14 cellular contexts compared by ENCODE assay signal in the genomic region with DNA sequence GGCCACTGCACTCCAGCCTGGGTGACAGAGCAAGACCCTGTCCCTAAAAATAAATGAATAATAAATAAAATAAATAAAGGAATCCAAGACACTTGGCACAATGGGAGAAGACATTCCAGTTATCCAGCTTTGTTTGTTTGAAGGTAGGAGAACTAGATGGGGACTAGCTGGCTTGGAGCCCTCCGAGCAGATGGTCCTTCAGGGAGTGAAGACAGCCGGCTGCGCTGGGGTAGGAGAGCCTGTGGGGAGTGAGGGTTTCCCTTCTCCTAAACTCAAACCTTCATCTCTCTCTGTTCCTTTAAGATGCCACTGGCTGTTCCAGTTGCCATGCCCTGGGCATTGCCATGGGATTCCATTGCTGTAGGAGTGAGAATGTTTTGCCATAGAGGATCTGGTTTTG.
DNase-seq lines count a peak whose midpoint lies in the region; ATAC-seq and TF ChIP-seq lines count a peak whose summit lies in the region.
"Had no signal": no experiment of that assay in that cellular context is flagged by ENCODE, and none has a peak within 500 bp of the region (broad histone marks: within the 10 kb centered on the region; RNA-seq: fewer than 3 reads in every experiment).

No MANE protein-coding gene starts in this region.

- in situ Hi-C loops in G401 (cut with HindIII; ENCODE audit: low sequenced_read_pairs): no loop called here

- no TSS peak for BruUV-seq in MCF 10A (replicated peaks; lab: Mats Ljungman, UMichigan)

- WGBS in mesendoderm (ENCODE audit: extremely low coverage, insufficient coverage, low lambda C conversion rate): no CpG with 5 or more reads among the region's 3 CpGs

- H3K27ac ChIP-seq in mesendoderm (ENCODE audit: low read depth, low read length): no peak overlapping the region
- H3K27ac ChIP-seq: GM23248 had no signal

- POLR2A ChIA-PET in MCF 10A (lab: Yijun Ruan, JAX): interaction anchor here (2.0 kb wide), 1 partner anchor 9 kb away, joined by 7 read pairs; no protein-coding TSS in a partner anchor

- H3K56ac ChIP-seq in mesendoderm (ENCODE audit: low read length): no peak overlapping the region

- intact Hi-C loops in MCF 10A (cut with micrococcal nuclease): no loop called here

- DNase-seq in G401 (ENCODE audit: low spot score): peak; percentile 77
- peak; percentile 66 for DNase-seq in NCI-H1694 (lab: John Stamatoyannopoulos, UW)
- peak; percentile 59 to 72 for DNase-seq in NCI-H524 (lab: John Stamatoyannopoulos, UW)
- DNase-seq in cerebellum (ENCODE audit: low spot score): peak; percentile 64
- no peak for DNase-seq in MCF 10A (ENCODE audit: unreplicated experiment)
- no peak for DNase-seq in activated CD4-positive, alpha-beta T cell treated with anti-CD3 and anti-CD28 coated beads for 4 hours
- DNase-seq in mesendoderm: no peak
- DNase-seq: Caco-2; CD8-positive, alpha-beta T cell; GM23248 had no signal

- H4K8ac ChIP-seq in mesendoderm (ENCODE audit: low read depth, low read length): no peak overlapping the region

- H3K27me3 ChIP-seq in mesendoderm (ENCODE audit: insufficient read depth, low read length, poor library complexity): no peaks in the 10 kb centered on the region

- H3K9ac ChIP-seq in mesendoderm (ENCODE audit: low read length): no peak overlapping the region
- H3K9ac ChIP-seq: GM23248 had no signal

- no peak for ATAC-seq in HG03342 (IDR thresholded peaks at IDR 0.05; ENCODE audit: unreplicated experiment)
- ATAC-seq: CD8-positive, alpha-beta T cell; GM12878; K562 had no signal

- no peak overlapping the region for H3K27ac Mint-ChIP-seq in MCF 10A (ENCODE audit: low read depth, unreplicated experiment)
- H3K27ac Mint-ChIP-seq: CD14-positive monocyte; CD8-positive, alpha-beta T cell had no signal

- no peak overlapping the region for H2AK5ac ChIP-seq in mesendoderm (ENCODE audit: low read length)

- H3K4me3 Mint-ChIP-seq in MCF 10A (ENCODE audit: unreplicated experiment): no peak overlapping the region
- H3K4me3 Mint-ChIP-seq: CD14-positive monocyte; CD8-positive, alpha-beta T cell had no signal

- no peaks in the 10 kb centered on the region for H3K4me1 ChIP-seq in mesendoderm (ENCODE audit: control insufficient read depth, low read depth, low read length)
- H3K4me1 ChIP-seq: Caco-2 had no signal

- peaks cover 11% of the 10 kb centered on the region for H3K4me1 Mint-ChIP-seq in MCF 10A (ENCODE audit: insufficient read depth, unreplicated experiment)
- H3K4me1 Mint-ChIP-seq: CD14-positive monocyte had no signal

- no peak overlapping the region for H3K18ac ChIP-seq in mesendoderm (ENCODE audit: low read length)

- H3K4me3 ChIP-seq in mesendoderm (ENCODE audit: low read length): no peak overlapping the region
- H3K4me3 ChIP-seq: GM12878, GM23248, K562 had no signal

- H3K79me2 ChIP-seq in mesendoderm (ENCODE audit: control insufficient read depth, insufficient read depth, low read length): no peaks in the 10 kb centered on the region

- CTCF ChIA-PET in MCF 10A (lab: Yijun Ruan, JAX): interaction anchor here (0.6 to 0.7 kb wide), 2 partner anchors 99 to 539 kb away, joined by 3 read pairs; no protein-coding TSS in a partner anchor

- no peak overlapping the region for H4K5ac ChIP-seq in mesendoderm (ENCODE audit: low read length)

- no peaks in the 10 kb centered on the region for H3K9me3 Mint-ChIP-seq in MCF 10A (ENCODE audit: unreplicated experiment)
- H3K9me3 Mint-ChIP-seq: CD8-positive, alpha-beta T cell had no signal

- no peak for TF ChIP-seq CTCF in MCF 10A (IDR thresholded peaks at IDR 0.05; ENCODE audit: unreplicated experiment)

- H3K27me3 Mint-ChIP-seq in MCF 10A (ENCODE audit: insufficient read depth, unreplicated experiment): no peaks in the 10 kb centered on the region

- no peak overlapping the region for H3K23ac ChIP-seq in mesendoderm (ENCODE audit: low read length)

- H2BK120ac ChIP-seq in mesendoderm (ENCODE audit: low read depth, low read length): no peak overlapping the region

- no peak overlapping the region for H3K4ac ChIP-seq in mesendoderm (ENCODE audit: low read depth, low read length)

- H3K36me3 Mint-ChIP-seq in MCF 10A (ENCODE audit: insufficient read depth, unreplicated experiment): no peaks in the 10 kb centered on the region
- H3K36me3 Mint-ChIP-seq: CD8-positive, alpha-beta T cell had no signal

- H2BK15ac ChIP-seq in mesendoderm (replicated peaks; ENCODE audit: low read depth): no peak overlapping the region

- H2BK5ac ChIP-seq in mesendoderm (ENCODE audit: low read length): no peak overlapping the region

- H3K79me1 ChIP-seq in mesendoderm (ENCODE audit: low read length): no peaks in the 10 kb centered on the region

- H3K4me2 ChIP-seq in mesendoderm (ENCODE audit: low read length): no peak overlapping the region

- H3K36me3 ChIP-seq in mesendoderm (ENCODE audit: control insufficient read depth, insufficient read depth, low read length): no peaks in the 10 kb centered on the region

Comparison
In these comparisons a context has a peak if more than half of its experiments do, and no peak if none do; other contexts are left out.
1. DNase-seq: peak in G401 (single experiment), NCI-H1694 (single experiment), NCI-H524 (2 of 2) and cerebellum (single experiment); none in MCF 10A (single experiment), activated CD4-positive, alpha-beta T cell treated with anti-CD3 and anti-CD28 coated beads for 4 hours (0 of 2) and mesendoderm (single experiment).